ENCODE assay signal across 28 cellular contexts in the genomic region with DNA sequence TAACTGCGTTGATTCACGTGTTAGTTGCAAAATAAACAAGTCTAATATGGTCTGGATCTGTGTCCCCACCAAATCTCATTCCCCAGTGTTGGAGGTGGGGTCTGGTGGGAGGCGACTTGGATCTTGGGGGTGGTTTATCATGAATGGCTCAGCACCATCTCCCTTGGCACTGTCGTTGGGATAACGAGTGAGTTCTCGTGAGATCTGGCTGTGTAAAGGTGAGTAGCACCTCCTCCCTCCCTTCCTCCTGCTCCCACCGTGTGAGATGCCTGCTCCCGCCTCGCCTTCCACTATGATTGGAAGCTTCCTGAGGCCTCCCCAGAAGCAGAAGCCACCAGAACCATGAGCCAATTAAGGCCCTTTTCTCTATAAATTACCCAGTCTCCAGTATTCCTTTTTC. TPM values are rescaled to one million over a fixed set of nuclear protein-coding genes. Genes with fewer than 3 reads are reported as not detected.
A peak's percentile ranks its signal among the peaks of the same experiment; 100 is the strongest.
DNase-seq lines count a peak whose midpoint lies in the region; ATAC-seq, FAIRE-seq and TF ChIP-seq lines count a peak whose summit lies in the region.
"Had no signal": no experiment of that assay in that cellular context is flagged by ENCODE, and none has a peak within 500 bp of the region (broad histone marks: within the 10 kb centered on the region; RNA-seq: fewer than 3 reads in every experiment).

No MANE protein-coding gene starts in this region.

- no peak for TF ChIP-seq EP300 in HepG2 (IDR thresholded peaks at IDR 0.05; ENCODE audit: low read depth in 2 of 2, low read length in 2 of 2)
- no peak for TF ChIP-seq EP300 in HepG2 (CRISPR knock-in tag; IDR thresholded peaks at IDR 0.05; ENCODE audit: borderline replicate concordance)

- H3K4me3 Mint-ChIP-seq in IgD-negative memory B cell (peak overlapping the region in 3 of 4 donors; percentile 3 to 80 (median 7)), endothelial cell (ENCODE audit: unreplicated experiment) (no peak overlapping the region)
- H3K4me3 Mint-ChIP-seq: activated CD4-positive, alpha-beta T cell treated with anti-CD3 and anti-CD28 coated beads for 36 hours; activated CD8-positive, alpha-beta T cell treated with anti-CD3 and anti-CD28 coated beads, Interleukin-2, amount 10 ng/mL, durations not matched to agents 7 days and 5 days; activated naive CD4-positive, alpha-beta T cell treated with anti-CD3 and anti-CD28 coated beads, Interleukin-2, amount 50 U/mL, for 24 hours; T-helper 2 cell treated with Interferon-gamma antibody and Interleukin-4, amounts not matched to agents 5 μg/mL and 100 μg/mL, for 36 hours had no signal

- FAIRE-seq in HepG2 (lab: Jason Lieb, UNC) = no peak

- BruUV-seq in HepG2 (replicated peaks; lab: Mats Ljungman, UMichigan) = TSS peak; percentile 24

- H3K36me3 Mint-ChIP-seq in IgD-negative memory B cell (peaks cover 7% of the 10 kb centered on the region), endothelial cell (ENCODE audit: low read depth, unreplicated experiment) (peaks cover 13% of the 10 kb centered on the region)

- no peak overlapping the region for H3K27ac ChIP-seq in HepG2 (ENCODE audit: extremely low read length, insufficient read depth, low read length)
- no peak overlapping the region for H3K27ac ChIP-seq in right lobe of liver
- H3K27ac ChIP-seq: cardiac muscle cell, skin epidermis, tibial artery had no signal

- TF ChIP-seq CTCF in HepG2 (CRISPR knock-in tag; IDR thresholded peaks at IDR 0.05) (no peak), right lobe of liver (IDR thresholded peaks at IDR 0.05) (no peak), endothelial cell (IDR thresholded peaks at IDR 0.05; ENCODE audit: unreplicated experiment) (no peak)

- H2AFZ ChIP-seq in HepG2 (ENCODE audit: low read length) = no peak overlapping the region

- H3K9me3 ChIP-seq in HepG2 (ENCODE audit: low read length) = no peaks in the 10 kb centered on the region
- H3K9me3 ChIP-seq in right lobe of liver = no peaks in the 10 kb centered on the region
- H3K9me3 ChIP-seq: SK-N-SH, tibial artery had no signal

- H3K4me1 ChIP-seq in HepG2 (ENCODE audit: insufficient read depth, low read length) = peaks cover 38% of the 10 kb centered on the region
- H3K4me1 ChIP-seq in right lobe of liver = peaks cover 0 to 22% (median 4%) of the 10 kb centered on the region in 4 donors

- H3K79me2 ChIP-seq in HepG2 (ENCODE audit: insufficient read depth, low read length) = peaks cover 7% of the 10 kb centered on the region

- in situ Hi-C loops in HepG2 (cut with HindIII; ENCODE audit: extremely low pct_ligation_motif_present, low pct_unique_long_range_greater_than_20kb) = loop anchor here (5.0 kb wide), 1 partner anchor 40 kb away; no protein-coding TSS in a partner anchor

- DNase-seq in HepG2 (ENCODE audit: low spot score) = no peak
- DNase-seq in right lobe of liver = no peak
- DNase-seq in endothelial cell (ENCODE audit: low spot score) = no peak
- DNase-seq in activated gamma-delta T cell (lab: John Stamatoyannopoulos, UW) = no peak
- DNase-seq in activated CD4-positive, CD25-positive, alpha-beta regulatory T cell treated with anti-CD3 and anti-CD28 coated beads, Interleukin-2, amount 50 U/mL, for 72 hours = no peak
- no peak for DNase-seq in OCI-M1 (lab: John Stamatoyannopoulos, UW)
- DNase-seq: ACHN; activated CD4-positive, alpha-beta T cell treated with anti-CD3 and anti-CD28 coated beads for 36 hours; activated CD8-positive, alpha-beta T cell treated with anti-CD3 and anti-CD28 coated beads, Interleukin-2, amount 10 ng/mL, durations not matched to agents 7 days and 5 days; aorta; cortex of kidney; effector memory CD8-positive, alpha-beta T cell; foreskin fibroblast; left cardiac atrium; NCI-H146; NCI-H2107; NCI-H748 treated with DMSO at 0.1 percent for 48 hours; SK-N-SH; tibial artery had no signal

- H3K36me3 ChIP-seq in HepG2 (replicated peaks in 1 of 2; ENCODE audit: control insufficient read depth in 1 of 2, insufficient read depth in 2 of 2, low read length in 2 of 2) (peaks cover 2 to 9% of the 10 kb centered on the region in 2 experiments; a peak in 2 of 5 replicates), right lobe of liver (peaks cover 0 to 15% (median 5%) of the 10 kb centered on the region in 4 donors)

- peaks cover 35% of the 10 kb centered on the region for H4K20me1 ChIP-seq in HepG2 (ENCODE audit: insufficient read depth, low read length)

- intact Hi-C loops in HepG2 (cut with micrococcal nuclease; ENCODE audit: unreplicated experiment) = no loop called here
- intact Hi-C loops in right lobe of liver (cut with DNase I) = no loop called here

- POLR2A ChIA-PET in HepG2 (lab: Yijun Ruan, JAX) = interaction anchor here (1.2 kb wide), 1 partner anchor 9 kb away, joined by 3 read pairs; no protein-coding TSS in a partner anchor

- no peak overlapping the region for H3K9ac ChIP-seq in HepG2 (ENCODE audit: insufficient read depth, low read depth, low read length)
- H3K9ac ChIP-seq: SK-N-SH had no signal

- no peak overlapping the region for H3K4me3 ChIP-seq in HepG2 (replicated peaks in 1 of 3; ENCODE audit: insufficient read depth in 1 of 3, low read depth in 2 of 3, low read length in 3 of 3)
- no peak overlapping the region for H3K4me3 ChIP-seq in right lobe of liver
- H3K4me3 ChIP-seq: cardiac muscle cell, skin epidermis, tibial artery had no signal

- TF ChIP-seq RAD21 in HepG2 (CRISPR knock-in tag; IDR thresholded peaks at IDR 0.05) = no peak

- CTCF ChIA-PET in HepG2 (lab: Yijun Ruan, JAX; ENCODE audit: low intra/inter-chr PET ratio, low total read pairs) = no interaction called here

- H3K9me3 Mint-ChIP-seq in IgD-negative memory B cell (no peaks in the 10 kb centered on the region), endothelial cell (ENCODE audit: unreplicated experiment) (no peaks in the 10 kb centered on the region)
- H3K9me3 Mint-ChIP-seq: activated naive CD4-positive, alpha-beta T cell treated with anti-CD3 and anti-CD28 coated beads, Interleukin-2, amount 50 U/mL, for 24 hours; effector memory CD8-positive, alpha-beta T cell; T-helper 2 cell treated with Interferon-gamma antibody and Interleukin-4, amounts not matched to agents 5 μg/mL and 100 μg/mL, for 36 hours had no signal

- WGBS in HepG2 (ENCODE audit: low lambda C conversion rate) = 87% methylated on average over 9 of the region's 9 CpGs
- WGBS in right lobe of liver (ENCODE audit: insufficient coverage, low coverage, low lambda C conversion rate, missing lambda C conversion rate) = 80% methylated on average over 2 of the region's 9 CpGs

- H3K27me3 ChIP-seq in HepG2 (ENCODE audit: control insufficient read depth in 1 of 2, insufficient read depth in 2 of 2, low read length in 2 of 2) (peaks cover 0 to 6% of the 10 kb centered on the region in 2 experiments; a peak in 1 of 5 replicates), right lobe of liver (no peaks in the 10 kb centered on the region)
- H3K27me3 ChIP-seq: tibial artery had no signal

- H3K4me1 Mint-ChIP-seq in IgD-negative memory B cell (peaks cover 22 to 33% (median 23%) of the 10 kb centered on the region in 3 donors), endothelial cell (ENCODE audit: unreplicated experiment) (peaks cover 7% of the 10 kb centered on the region)

- ATAC-seq in HepG2 = no peak
- no peak for ATAC-seq in right lobe of liver
- ATAC-seq: activated CD4-positive, alpha-beta T cell treated with anti-CD3 and anti-CD28 coated beads for 36 hours; activated CD8-positive, alpha-beta T cell treated with anti-CD3 and anti-CD28 coated beads, Interleukin-2, amount 10 ng/mL, durations not matched to agents 7 days and 5 days; effector memory CD8-positive, alpha-beta T cell; esophagus mucosa; HCT116; left cardiac atrium had no signal

- TF ChIP-seq POLR2A in HepG2 (IDR thresholded peaks at IDR 0.05; ENCODE audit: insufficient read depth in 1 of 2, low read depth in 2 of 2, low read length in 2 of 2) (peak in 1 of 2 experiments; percentile 34; a peak in 2 of 4 replicates), right lobe of liver (IDR thresholded peaks at IDR 0.05) (no peak)

- H3K27ac Mint-ChIP-seq in IgD-negative memory B cell = peak overlapping the region in 2 of 3 donors; percentile 95
- peak overlapping the region; percentile 7 for H3K27ac Mint-ChIP-seq in endothelial cell (ENCODE audit: unreplicated experiment)
- H3K27ac Mint-ChIP-seq: activated CD4-positive, alpha-beta T cell treated with anti-CD3 and anti-CD28 coated beads for 36 hours; activated CD8-positive, alpha-beta T cell treated with anti-CD3 and anti-CD28 coated beads, Interleukin-2, amount 10 ng/mL, durations not matched to agents 7 days and 5 days; T-helper 2 cell treated with Interferon-gamma antibody and Interleukin-4, amounts not matched to agents 5 μg/mL and 100 μg/mL, for 36 hours had no signal

- H3K4me2 ChIP-seq in HepG2 (ENCODE audit: low read depth, low read length) = no peak overlapping the region
- H3K4me2 ChIP-seq: SK-N-SH had no signal

- H3K27me3 Mint-ChIP-seq in IgD-negative memory B cell = no peaks in the 10 kb centered on the region
- peaks cover 6% of the 10 kb centered on the region for H3K27me3 Mint-ChIP-seq in endothelial cell (ENCODE audit: unreplicated experiment)
- H3K27me3 Mint-ChIP-seq: activated CD4-positive, alpha-beta T cell treated with anti-CD3 and anti-CD28 coated beads for 36 hours; activated naive CD4-positive, alpha-beta T cell treated with anti-CD3 and anti-CD28 coated beads, Interleukin-2, amount 50 U/mL, for 24 hours; effector memory CD8-positive, alpha-beta T cell had no signal

RNA-seq across cellular contexts. Expression of gene PEAK3, which starts 4.8 kb away (rescaled TPM):
- not detected in 2 replicates for total RNA-seq in HepG2 (2016; rRNA removed; fragmentation: Illumina TruSeq; extraction: Trizol)
- not detected in 2 replicates for total RNA-seq in HepG2 (2016; cell fraction: cytosol; rRNA removed; fragmentation: Illumina TruSeq; extraction: Trizol; ENCODE audit: low read depth)
- total RNA-seq in HepG2 (2016; cell fraction: insoluble cytoplasmic fraction; rRNA removed; fragmentation: Illumina TruSeq; extraction: Trizol) = not detected in 2 replicates
- not detected in 2 replicates for total RNA-seq in HepG2 (2016; cell fraction: membrane; rRNA removed; fragmentation: Illumina TruSeq; extraction: Trizol)
- not detected in 2 replicates for total RNA-seq in HepG2 (2016; cell fraction: nucleus; rRNA removed; fragmentation: Illumina TruSeq; extraction: Trizol)
- not detected in 2 replicates for polyA plus RNA-seq in HepG2 (2011; rRNA removed)
- polyA plus RNA-seq in HepG2 (2011; cell fraction: cytosol; rRNA removed) = not detected in 2 replicates
- polyA plus RNA-seq in HepG2 (2011; cell fraction: nucleus; rRNA removed) = not detected in 2 replicates
- not detected in 2 replicates for polyA plus RNA-seq in HepG2 (2012)
- polyA plus RNA-seq in HepG2 (2016; cell fraction: cytosol; fragmentation: Illumina TruSeq; extraction: Trizol; ENCODE audit: low read depth) = not detected in 2 replicates
- not detected in 2 replicates for polyA plus RNA-seq in HepG2 (2016; cell fraction: insoluble cytoplasmic fraction; fragmentation: Illumina TruSeq; extraction: Trizol; ENCODE audit: low read depth)
- not detected in 2 replicates for polyA plus RNA-seq in HepG2 (2016; cell fraction: membrane; fragmentation: Illumina TruSeq; extraction: Trizol; ENCODE audit: low read depth)
- polyA plus RNA-seq in HepG2 (2016; cell fraction: nucleus; fragmentation: Illumina TruSeq; extraction: Trizol; ENCODE audit: insufficient read depth, low read depth) = not detected in 2 replicates
- not detected in 2 replicates for polyA minus RNA-seq in HepG2 (2011; rRNA and poly(A)+ RNA removed; ENCODE audit: low replicate concordance)
- polyA minus RNA-seq in HepG2 (2011; cell fraction: cytosol; rRNA and poly(A)+ RNA removed) = not detected in 2 replicates
- not detected in 2 replicates for polyA minus RNA-seq in HepG2 (2011; cell fraction: nucleus; rRNA and poly(A)+ RNA removed)
- total RNA-seq in right lobe of liver = under 1 TPM; 0.07 to 0.49 (median 0.36) TPM
- polyA plus RNA-seq in IgD-negative memory B cell = 0.26 TPM
- 0.97 TPM for total RNA-seq in endothelial cell (ENCODE audit: unreplicated experiment)
- total RNA-seq: activated CD4-positive, alpha-beta T cell treated with anti-CD3 and anti-CD28 coated beads for 36 hours had no signal
- polyA plus RNA-seq: BJ, SK-N-SH had no signal

RNA-seq across cellular contexts. Expression of gene JSRP1, which starts 20.9 kb away (rescaled TPM):
- total RNA-seq in HepG2 (2016; rRNA removed; fragmentation: Illumina TruSeq; extraction: Trizol) (0.38 and 0.73 TPM in 2 replicates), right lobe of liver (under 1 TPM in 3 of 6 experiments, not detected in 3; 0.28 to 0.81 (median 0.42) TPM), endothelial cell (ENCODE audit: unreplicated experiment) (not detected)
- 1.1 TPM in 2 replicates for total RNA-seq in HepG2 (2016; cell fraction: cytosol; rRNA removed; fragmentation: Illumina TruSeq; extraction: Trizol; ENCODE audit: low read depth)
- total RNA-seq in HepG2 (2016; cell fraction: insoluble cytoplasmic fraction; rRNA removed; fragmentation: Illumina TruSeq; extraction: Trizol) = 0.54 and 0.56 TPM in 2 replicates
- 0.96 and 1.2 TPM in 2 replicates for total RNA-seq in HepG2 (2016; cell fraction: membrane; rRNA removed; fragmentation: Illumina TruSeq; extraction: Trizol)
- total RNA-seq in HepG2 (2016; cell fraction: nucleus; rRNA removed; fragmentation: Illumina TruSeq; extraction: Trizol) = 0.40 and 0.69 TPM in 2 replicates
- polyA plus RNA-seq in HepG2 (2011; rRNA removed) (0.16 and 0.39 TPM in 2 replicates), IgD-negative memory B cell (4.3 TPM)
- 0.27 and 0.36 TPM in 2 replicates for polyA plus RNA-seq in HepG2 (2011; cell fraction: cytosol; rRNA removed)
- 0.29 TPM in 1 of 2 replicates, not detected in the other for polyA plus RNA-seq in HepG2 (2011; cell fraction: nucleus; rRNA removed)
- polyA plus RNA-seq in HepG2 (2012) = 0.41 and 0.44 TPM in 2 replicates
- polyA plus RNA-seq in HepG2 (2016; cell fraction: cytosol; fragmentation: Illumina TruSeq; extraction: Trizol; ENCODE audit: low read depth) = 0.88 and 1.2 TPM in 2 replicates
- 0.73 and 0.80 TPM in 2 replicates for polyA plus RNA-seq in HepG2 (2016; cell fraction: insoluble cytoplasmic fraction; fragmentation: Illumina TruSeq; extraction: Trizol; ENCODE audit: low read depth)
- polyA plus RNA-seq in HepG2 (2016; cell fraction: membrane; fragmentation: Illumina TruSeq; extraction: Trizol; ENCODE audit: low read depth) = 0.84 and 1.0 TPM in 2 replicates
- 0.57 and 0.95 TPM in 2 replicates for polyA plus RNA-seq in HepG2 (2016; cell fraction: nucleus; fragmentation: Illumina TruSeq; extraction: Trizol; ENCODE audit: insufficient read depth, low read depth)
- not detected in 2 replicates for polyA minus RNA-seq in HepG2 (2011; rRNA and poly(A)+ RNA removed; ENCODE audit: low replicate concordance)
- not detected in 2 replicates for polyA minus RNA-seq in HepG2 (2011; cell fraction: cytosol; rRNA and poly(A)+ RNA removed)
- not detected in 2 replicates for polyA minus RNA-seq in HepG2 (2011; cell fraction: nucleus; rRNA and poly(A)+ RNA removed)
- total RNA-seq: activated CD8-positive, alpha-beta T cell treated with anti-CD3 and anti-CD28 coated beads, Interleukin-2, amount 10 ng/mL, durations not matched to agents 7 days and 5 days; esophagus mucosa; lung microvascular endothelial cell had no signal
- polyA plus RNA-seq: BJ had no signal

RNA-seq across cellular contexts. Expression of gene AMH, which starts 28.0 kb away (rescaled TPM):
- 0.18 TPM in 1 of 2 replicates, not detected in the other for total RNA-seq in HepG2 (2016; rRNA removed; fragmentation: Illumina TruSeq; extraction: Trizol)
- total RNA-seq in HepG2 (2016; cell fraction: cytosol; rRNA removed; fragmentation: Illumina TruSeq; extraction: Trizol; ENCODE audit: low read depth) = not detected in 2 replicates
- not detected in 2 replicates for total RNA-seq in HepG2 (2016; cell fraction: insoluble cytoplasmic fraction; rRNA removed; fragmentation: Illumina TruSeq; extraction: Trizol)
- 0.09 TPM in 1 of 2 replicates, not detected in the other for total RNA-seq in HepG2 (2016; cell fraction: membrane; rRNA removed; fragmentation: Illumina TruSeq; extraction: Trizol)
- not detected in 2 replicates for total RNA-seq in HepG2 (2016; cell fraction: nucleus; rRNA removed; fragmentation: Illumina TruSeq; extraction: Trizol)
- polyA plus RNA-seq in HepG2 (2011; rRNA removed) = 0.03 and 0.04 TPM in 2 replicates
- polyA plus RNA-seq in HepG2 (2011; cell fraction: cytosol; rRNA removed) = 0.05 TPM in 1 of 2 replicates, not detected in the other
- polyA plus RNA-seq in HepG2 (2011; cell fraction: nucleus; rRNA removed) = 1.2 and 2.0 TPM in 2 replicates
- polyA plus RNA-seq in HepG2 (2012) = 0.08 TPM in 1 of 2 replicates, not detected in the other
- polyA plus RNA-seq in HepG2 (2016; cell fraction: cytosol; fragmentation: Illumina TruSeq; extraction: Trizol; ENCODE audit: low read depth) = 0.06 TPM in 1 of 2 replicates, not detected in the other
- polyA plus RNA-seq in HepG2 (2016; cell fraction: insoluble cytoplasmic fraction; fragmentation: Illumina TruSeq; extraction: Trizol; ENCODE audit: low read depth) = not detected in 2 replicates
- not detected in 2 replicates for polyA plus RNA-seq in HepG2 (2016; cell fraction: membrane; fragmentation: Illumina TruSeq; extraction: Trizol; ENCODE audit: low read depth)
- polyA plus RNA-seq in HepG2 (2016; cell fraction: nucleus; fragmentation: Illumina TruSeq; extraction: Trizol; ENCODE audit: insufficient read depth, low read depth) = 0.51 TPM in 2 replicates
- polyA minus RNA-seq in HepG2 (2011; rRNA and poly(A)+ RNA removed; ENCODE audit: low replicate concordance) = 0.48 and 1.0 TPM in 2 replicates
- polyA minus RNA-seq in HepG2 (2011; cell fraction: cytosol; rRNA and poly(A)+ RNA removed) = not detected in 2 replicates
- polyA minus RNA-seq in HepG2 (2011; cell fraction: nucleus; rRNA and poly(A)+ RNA removed) = 0.62 TPM in 1 of 2 replicates, not detected in the other
- 1 to 10 TPM in 1 of 6 experiments, under 1 TPM in 5; 0.24 to 1.2 (median 0.59) TPM for total RNA-seq in right lobe of liver
- 0.15 TPM for polyA plus RNA-seq in IgD-negative memory B cell
- total RNA-seq in endothelial cell (ENCODE audit: unreplicated experiment) = 5.6 TPM

RNA-seq across cellular contexts. Expression of gene LINGO3, which starts 30.8 kb away (rescaled TPM):
- total RNA-seq in HepG2 (2016; rRNA removed; fragmentation: Illumina TruSeq; extraction: Trizol) (not detected in 2 replicates), right lobe of liver (not detected), endothelial cell (ENCODE audit: unreplicated experiment) (not detected)
- not detected in 2 replicates for total RNA-seq in HepG2 (2016; cell fraction: cytosol; rRNA removed; fragmentation: Illumina TruSeq; extraction: Trizol; ENCODE audit: low read depth)
- total RNA-seq in HepG2 (2016; cell fraction: insoluble cytoplasmic fraction; rRNA removed; fragmentation: Illumina TruSeq; extraction: Trizol) = not detected in 2 replicates
- total RNA-seq in HepG2 (2016; cell fraction: membrane; rRNA removed; fragmentation: Illumina TruSeq; extraction: Trizol) = not detected in 2 replicates
- not detected in 2 replicates for total RNA-seq in HepG2 (2016; cell fraction: nucleus; rRNA removed; fragmentation: Illumina TruSeq; extraction: Trizol)
- polyA plus RNA-seq in HepG2 (2011; rRNA removed) (not detected in 2 replicates), IgD-negative memory B cell (14.7 TPM)
- not detected in 2 replicates for polyA plus RNA-seq in HepG2 (2011; cell fraction: cytosol; rRNA removed)
- not detected in 2 replicates for polyA plus RNA-seq in HepG2 (2011; cell fraction: nucleus; rRNA removed)
- polyA plus RNA-seq in HepG2 (2012) = not detected in 2 replicates
- not detected in 2 replicates for polyA plus RNA-seq in HepG2 (2016; cell fraction: cytosol; fragmentation: Illumina TruSeq; extraction: Trizol; ENCODE audit: low read depth)
- not detected in 2 replicates for polyA plus RNA-seq in HepG2 (2016; cell fraction: insoluble cytoplasmic fraction; fragmentation: Illumina TruSeq; extraction: Trizol; ENCODE audit: low read depth)
- not detected in 2 replicates for polyA plus RNA-seq in HepG2 (2016; cell fraction: membrane; fragmentation: Illumina TruSeq; extraction: Trizol; ENCODE audit: low read depth)
- not detected in 2 replicates for polyA plus RNA-seq in HepG2 (2016; cell fraction: nucleus; fragmentation: Illumina TruSeq; extraction: Trizol; ENCODE audit: insufficient read depth, low read depth)
- polyA minus RNA-seq in HepG2 (2011; rRNA and poly(A)+ RNA removed; ENCODE audit: low replicate concordance) = not detected in 2 replicates
- not detected in 2 replicates for polyA minus RNA-seq in HepG2 (2011; cell fraction: cytosol; rRNA and poly(A)+ RNA removed)
- polyA minus RNA-seq in HepG2 (2011; cell fraction: nucleus; rRNA and poly(A)+ RNA removed) = not detected in 2 replicates
- total RNA-seq: activated CD4-positive, alpha-beta T cell treated with anti-CD3 and anti-CD28 coated beads for 36 hours; aorta; esophagus mucosa; left cardiac atrium; lung microvascular endothelial cell had no signal
- polyA plus RNA-seq: BJ, SK-N-SH had no signal

RNA-seq across cellular contexts. Expression of gene SF3A2, which starts 40.5 kb away (rescaled TPM):
- total RNA-seq in HepG2 (2016; rRNA removed; fragmentation: Illumina TruSeq; extraction: Trizol) = 8.8 and 10.1 TPM in 2 replicates
- total RNA-seq in HepG2 (2016; cell fraction: cytosol; rRNA removed; fragmentation: Illumina TruSeq; extraction: Trizol; ENCODE audit: low read depth) = 11.7 and 13.9 TPM in 2 replicates
- 8.6 and 13.2 TPM in 2 replicates for total RNA-seq in HepG2 (2016; cell fraction: insoluble cytoplasmic fraction; rRNA removed; fragmentation: Illumina TruSeq; extraction: Trizol)
- 13.1 and 15.2 TPM in 2 replicates for total RNA-seq in HepG2 (2016; cell fraction: membrane; rRNA removed; fragmentation: Illumina TruSeq; extraction: Trizol)
- total RNA-seq in HepG2 (2016; cell fraction: nucleus; rRNA removed; fragmentation: Illumina TruSeq; extraction: Trizol) = 16.1 and 17.8 TPM in 2 replicates
- polyA plus RNA-seq in HepG2 (2011; rRNA removed) = 7.9 and 8.6 TPM in 2 replicates
- 6.1 and 7.3 TPM in 2 replicates for polyA plus RNA-seq in HepG2 (2011; cell fraction: cytosol; rRNA removed)
- 34.7 and 47.7 TPM in 2 replicates for polyA plus RNA-seq in HepG2 (2011; cell fraction: nucleus; rRNA removed)
- 34.0 and 34.2 TPM in 2 replicates for polyA plus RNA-seq in HepG2 (2012)
- 12.1 and 13.8 TPM in 2 replicates for polyA plus RNA-seq in HepG2 (2016; cell fraction: cytosol; fragmentation: Illumina TruSeq; extraction: Trizol; ENCODE audit: low read depth)
- 18.7 and 31.5 TPM in 2 replicates for polyA plus RNA-seq in HepG2 (2016; cell fraction: insoluble cytoplasmic fraction; fragmentation: Illumina TruSeq; extraction: Trizol; ENCODE audit: low read depth)
- polyA plus RNA-seq in HepG2 (2016; cell fraction: membrane; fragmentation: Illumina TruSeq; extraction: Trizol; ENCODE audit: low read depth) = 17.7 and 21.0 TPM in 2 replicates
- polyA plus RNA-seq in HepG2 (2016; cell fraction: nucleus; fragmentation: Illumina TruSeq; extraction: Trizol; ENCODE audit: insufficient read depth, low read depth) = 46.1 and 47.0 TPM in 2 replicates
- 20.0 and 24.2 TPM in 2 replicates for polyA minus RNA-seq in HepG2 (2011; rRNA and poly(A)+ RNA removed; ENCODE audit: low replicate concordance)
- polyA minus RNA-seq in HepG2 (2011; cell fraction: cytosol; rRNA and poly(A)+ RNA removed) = 16.0 and 20.6 TPM in 2 replicates
- polyA minus RNA-seq in HepG2 (2011; cell fraction: nucleus; rRNA and poly(A)+ RNA removed) = 34.1 and 34.2 TPM in 2 replicates
- total RNA-seq in right lobe of liver = 10 to 100 TPM; 14.0 to 22.1 (median 19.1) TPM
- 37.8 TPM for polyA plus RNA-seq in IgD-negative memory B cell
- total RNA-seq in endothelial cell (ENCODE audit: unreplicated experiment) = 137 TPM
